In genomic region chr14:61568572-61569011, GRCh38 we compare ENCODE assay signal across 8 cellular contexts.
A peak's percentile ranks its signal among the peaks of the same experiment; 100 is the strongest.
DNase-seq lines count a peak whose midpoint lies in the region; ATAC-seq, FAIRE-seq and TF ChIP-seq lines count a peak whose summit lies in the region.

No MANE protein-coding gene starts in this region.

- H3K4me3 ChIP-seq in GM08714 (ENCODE audit: low read length) (peak overlapping the region; percentile 19; the same call in 1 of the 2 replicates), esophagus squamous epithelium (peak overlapping the region in 2 of 4 donors; percentile 32 to 53), pancreas (peak overlapping the region in 2 of 4 donors; percentile 33 to 40)

- no peaks in the 10 kb centered on the region for H3K36me3 ChIP-seq in esophagus squamous epithelium
- H3K36me3 ChIP-seq in pancreas = no peaks in the 10 kb centered on the region

- intact Hi-C loops in esophagus squamous epithelium (cut with DNase I) (no loop called here), pancreas (cut with DNase I) (no loop called here)

- ATAC-seq in GM21528 (IDR thresholded peaks at IDR 0.05; ENCODE audit: low FRiP score, unreplicated experiment) = peak; percentile 89
- ATAC-seq in activated CD8-positive, alpha-beta memory T cell treated with anti-CD3 and anti-CD28 coated beads, Interleukin-2, amount 10 ng/mL, durations not matched to agents 7 days and 5 days = peak; percentile 78
- ATAC-seq in pancreas = peak; percentile 76 to 91 (median 84)

- H3K4me1 Mint-ChIP-seq in activated CD8-positive, alpha-beta memory T cell treated with anti-CD3 and anti-CD28 coated beads, Interleukin-2, amount 10 ng/mL, durations not matched to agents 7 days and 5 days = peaks cover 50% of the 10 kb centered on the region

- H3K4me1 ChIP-seq in esophagus squamous epithelium (peaks cover 50 to 94% (median 75%) of the 10 kb centered on the region in 3 donors), pancreas (peaks cover 6 to 31% (median 10%) of the 10 kb centered on the region in 3 donors)

- in situ Hi-C loops in KBM-7 (cut with MboI; ENCODE audit: low pct_unique_long_range_greater_than_20kb, low sequenced_read_pairs) = no loop called here

- FAIRE-seq in pancreas (lab: Jason Lieb, UNC) (no peak), H54 (lab: Jason Lieb, UNC) (no peak)

- peak overlapping the region; percentile 45 for H3K4me3 Mint-ChIP-seq in activated CD8-positive, alpha-beta memory T cell treated with anti-CD3 and anti-CD28 coated beads, Interleukin-2, amount 10 ng/mL, durations not matched to agents 7 days and 5 days

- H3K27ac ChIP-seq in esophagus squamous epithelium (peak overlapping the region; percentile 55 to 85 (median 74)), pancreas (peak overlapping the region; percentile 33 to 77 (median 59))

- TF ChIP-seq CTCF in esophagus squamous epithelium (IDR thresholded peaks at IDR 0.05) (peak in 3 of 6 experiments; percentile 11 to 41 (median 21)), pancreas (IDR thresholded peaks at IDR 0.05) (no peak)

- H3K9me3 ChIP-seq in esophagus squamous epithelium = no peaks in the 10 kb centered on the region
- no peaks in the 10 kb centered on the region for H3K9me3 ChIP-seq in pancreas

- 20 to 34% methylated on average over 8 to 11 of the region's 34 CpGs for WGBS in esophagus squamous epithelium, 2 donors
- WGBS in pancreas, 2 donors = 11 to 16% methylated on average over 34 of the region's 34 CpGs

- CTCF ChIA-PET in activated CD8-positive, alpha-beta memory T cell treated with anti-CD3 and anti-CD28 coated beads, Interleukin-2, amount 10 ng/mL, durations not matched to agents 7 days and 5 days (lab: Charles Lee) = interaction anchor here (0.9 to 1.3 kb wide), 3 partner anchors 10 to 45 kb away, joined by 3 to 4 read pairs (median 3); no protein-coding TSS in a partner anchor

- DNase-seq in KBM-7 (peak; percentile 52), esophagus squamous epithelium (lab: John Stamatoyannopoulos, UW) (peak; percentile 28), pancreas (peak; percentile 75 to 86 (median 77)), kidney glomerular epithelial cell (lab: John Stamatoyannopoulos, UW) (no peak), H54 (ENCODE audit: insufficient read length, low spot score) (no peak)
- DNase-seq in activated CD8-positive, alpha-beta memory T cell treated with anti-CD3 and anti-CD28 coated beads, Interleukin-2, amount 10 ng/mL, durations not matched to agents 7 days and 5 days = peak; percentile 54

- TF ChIP-seq POLR2A in esophagus squamous epithelium (IDR thresholded peaks at IDR 0.05) = peak in 1 of 4 donors; percentile 40
- no peak for TF ChIP-seq POLR2A in H54 (IDR thresholded peaks at IDR 0.05; ENCODE audit: low read depth, low read length)

- H3K27ac Mint-ChIP-seq in activated CD8-positive, alpha-beta memory T cell treated with anti-CD3 and anti-CD28 coated beads, Interleukin-2, amount 10 ng/mL, durations not matched to agents 7 days and 5 days = no peak overlapping the region

- peaks cover 17% of the 10 kb centered on the region for H3K36me3 Mint-ChIP-seq in activated CD8-positive, alpha-beta memory T cell treated with anti-CD3 and anti-CD28 coated beads, Interleukin-2, amount 10 ng/mL, durations not matched to agents 7 days and 5 days

- H3K27me3 Mint-ChIP-seq in activated CD8-positive, alpha-beta memory T cell treated with anti-CD3 and anti-CD28 coated beads, Interleukin-2, amount 10 ng/mL, durations not matched to agents 7 days and 5 days = peaks cover 25% of the 10 kb centered on the region

- H3K27me3 ChIP-seq in esophagus squamous epithelium (no peaks in the 10 kb centered on the region), pancreas (no peaks in the 10 kb centered on the region)

- H3K9me3 Mint-ChIP-seq in activated CD8-positive, alpha-beta memory T cell treated with anti-CD3 and anti-CD28 coated beads, Interleukin-2, amount 10 ng/mL, durations not matched to agents 7 days and 5 days (ENCODE audit: low read depth) = peaks cover 3% of the 10 kb centered on the region

Comparison
In these comparisons a context has a peak if more than half of its experiments do, and no peak if none do; other contexts are left out.
1. DNase-seq: peak in KBM-7 (single experiment), activated CD8-positive, alpha-beta memory T cell treated with anti-CD3 and anti-CD28 coated beads, Interleukin-2, amount 10 ng/mL, durations not matched to agents 7 days and 5 days (single experiment), esophagus squamous epithelium (single experiment) and pancreas (6 of 6); none in kidney glomerular epithelial cell (single experiment) and H54 (single experiment).
2. Peak in every context shown above with its lines, with median percentiles within 50 percentile points of each other: ATAC-seq.